In genomic region chr2:171889808-171890207, GRCh38 we compare ENCODE assay signal across 27 cellular contexts. TPM values are rescaled to one million over a fixed set of nuclear protein-coding genes. Genes with fewer than 3 reads are reported as not detected.
DNase-seq lines count a peak whose midpoint lies in the region; ATAC-seq, FAIRE-seq and TF ChIP-seq lines count a peak whose summit lies in the region.
"Had no signal": no experiment of that assay in that cellular context is flagged by ENCODE, and none has a peak within 500 bp of the region (broad histone marks: within the 10 kb centered on the region; RNA-seq: fewer than 3 reads in every experiment).

No MANE protein-coding gene starts in this region.

- H4K20me1 ChIP-seq in HepG2 (ENCODE audit: insufficient read depth, low read length): no peaks in the 10 kb centered on the region
- H4K20me1 ChIP-seq: BLaER1 had no signal

- H3K27ac ChIP-seq in HepG2 (ENCODE audit: extremely low read length, insufficient read depth, low read length) (no peak overlapping the region), right lobe of liver (no peak overlapping the region), psoas muscle (peak overlapping the region; percentile 7)
- H3K27ac ChIP-seq: BLaER1, GM23248, SJCRH30 had no signal

- in situ Hi-C loops in HepG2 (cut with HindIII; ENCODE audit: extremely low pct_ligation_motif_present, low pct_unique_long_range_greater_than_20kb): no loop called here

- TF ChIP-seq EP300 in HepG2 (IDR thresholded peaks at IDR 0.05; ENCODE audit: low read depth in 2 of 2, low read length in 2 of 2) (no peak), HepG2 (CRISPR knock-in tag; IDR thresholded peaks at IDR 0.05; ENCODE audit: borderline replicate concordance) (no peak)

- POLR2A ChIA-PET in HepG2 (lab: Yijun Ruan, JAX): interaction anchor here (1.0 kb wide), 1 partner anchor 33 kb away, joined by 3 read pairs; no protein-coding TSS in a partner anchor

- H3K27me3 ChIP-seq in HepG2 (ENCODE audit: control insufficient read depth in 1 of 2, insufficient read depth in 2 of 2, low read length in 2 of 2) (no peaks in the 10 kb centered on the region; a peak in 1 of 5 replicates), right lobe of liver (peaks cover 0 to 10% of the 10 kb centered on the region in 2 donors), psoas muscle (ENCODE audit: insufficient read depth in 3 of 3, low read length in 2 of 3) (no peaks in the 10 kb centered on the region)
- H3K27me3 ChIP-seq: BLaER1, SJCRH30 had no signal

- no peaks in the 10 kb centered on the region; a peak in 1 of 5 replicates for H3K36me3 ChIP-seq in HepG2 (replicated peaks in 1 of 2; ENCODE audit: control insufficient read depth in 1 of 2, insufficient read depth in 2 of 2, low read length in 2 of 2)
- H3K36me3 ChIP-seq in right lobe of liver: no peaks in the 10 kb centered on the region
- H3K36me3 ChIP-seq in psoas muscle (ENCODE audit: insufficient read depth in 1 of 2, low read depth in 1 of 2): peaks cover 0 to 4% of the 10 kb centered on the region in 2 donors

- H3K9me3 ChIP-seq in HepG2 (ENCODE audit: low read length) (no peaks in the 10 kb centered on the region), right lobe of liver (no peaks in the 10 kb centered on the region), psoas muscle (no peaks in the 10 kb centered on the region)
- H3K9me3 ChIP-seq: BLaER1, SJCRH30 had no signal

- CTCF ChIA-PET in HepG2 (lab: Yijun Ruan, JAX; ENCODE audit: low intra/inter-chr PET ratio, low total read pairs): no interaction called here

- no peaks in the 10 kb centered on the region for H3K79me2 ChIP-seq in HepG2 (ENCODE audit: insufficient read depth, low read length)

- peaks cover 20% of the 10 kb centered on the region for H3K4me1 ChIP-seq in HepG2 (ENCODE audit: insufficient read depth, low read length)
- H3K4me1 ChIP-seq in right lobe of liver: peaks cover 0 to 8% (median 0%) of the 10 kb centered on the region in 4 donors
- peaks cover 25% of the 10 kb centered on the region for H3K4me1 ChIP-seq in psoas muscle
- H3K4me1 ChIP-seq: SJCRH30 had no signal

- intact Hi-C loops in HepG2 (cut with micrococcal nuclease; ENCODE audit: unreplicated experiment): no loop called here
- intact Hi-C loops in right lobe of liver (cut with DNase I): no loop called here
- intact Hi-C loops in psoas muscle (cut with DNase I): loop anchor here in 1 of 2 donors (5.0 kb wide), 1 partner anchor 112 kb away; no protein-coding TSS in a partner anchor

- no peak for TF ChIP-seq RAD21 in HepG2 (CRISPR knock-in tag; IDR thresholded peaks at IDR 0.05)

- TF ChIP-seq POLR2A in HepG2 (IDR thresholded peaks at IDR 0.05; ENCODE audit: insufficient read depth in 1 of 2, low read depth in 2 of 2, low read length in 2 of 2): no peak
- no peak for TF ChIP-seq POLR2A in right lobe of liver (IDR thresholded peaks at IDR 0.05)

- no peak overlapping the region for H3K4me2 ChIP-seq in HepG2 (ENCODE audit: low read depth, low read length)
- H3K4me2 ChIP-seq: BLaER1 had no signal

- whole genome bisulfite sequencing in HepG2 (ENCODE audit: low lambda C conversion rate): 9% methylated on average over 1 of the region's 1 CpG
- 46% methylated on average over 1 of the region's 1 CpG for WGBS in right lobe of liver (ENCODE audit: insufficient coverage, low coverage, low lambda C conversion rate, missing lambda C conversion rate)
- WGBS in psoas muscle, 3 donors: 33 to 48% (median 38%) methylated on average over 1 of the region's 1 CpG

- no peak overlapping the region for H3K9ac ChIP-seq in HepG2 (ENCODE audit: insufficient read depth, low read depth, low read length)
- H3K9ac ChIP-seq: BLaER1, GM23248 had no signal

- no peak for DNase-seq in HepG2 (ENCODE audit: low spot score)
- no peak for DNase-seq in right lobe of liver
- DNase-seq in OCI-M1 (lab: John Stamatoyannopoulos, UW): peak; percentile 37
- DNase-seq in psoas muscle: no peak
- no peak for DNase-seq in COLO829 (ENCODE audit: low spot score)
- DNase-seq in DMS 273 treated with DMSO at 0.1 percent for 48 hours (lab: John Stamatoyannopoulos, UW): no peak
- DNase-seq: CD4-positive, CD25-positive, alpha-beta regulatory T cell; DMS79; EL; GDM1; GM23248; H7; KBM-7; NCI-H1092 treated with DMSO at 0.1 percent for 48 hours; NCI-H1436; NCI-H187; NCI-H446; NCI-H524 treated with DMSO at 0.1 percent for 48 hours; NCI-H82; PC-3; SJCRH30; T-helper 2 cell had no signal

- TF ChIP-seq CTCF in HepG2 (CRISPR knock-in tag; IDR thresholded peaks at IDR 0.05): no peak
- TF ChIP-seq CTCF in right lobe of liver (IDR thresholded peaks at IDR 0.05): no peak
- TF ChIP-seq CTCF in psoas muscle (IDR thresholded peaks at IDR 0.05): no peak

- no TSS peak for BruUV-seq in HepG2 (replicated peaks; lab: Mats Ljungman, UMichigan)

- FAIRE-seq in HepG2 (lab: Jason Lieb, UNC): no peak
- FAIRE-seq: D721Med, GM12892 had no signal

- ATAC-seq in HepG2: no peak
- ATAC-seq in right lobe of liver: no peak
- ATAC-seq in psoas muscle: no peak
- no peak for ATAC-seq in GM21529 (IDR thresholded peaks at IDR 0.05; ENCODE audit: unreplicated experiment)
- ATAC-seq: PC-3, Right ventricle myocardium inferior had no signal

- H2AFZ ChIP-seq in HepG2 (ENCODE audit: low read length): no peak overlapping the region
- H2AFZ ChIP-seq: GM23248 had no signal

- H3K4me3 ChIP-seq in HepG2 (replicated peaks in 1 of 3; ENCODE audit: insufficient read depth in 1 of 3, low read depth in 2 of 3, low read length in 3 of 3): no peak overlapping the region
- H3K4me3 ChIP-seq in right lobe of liver: no peak overlapping the region
- no peak overlapping the region for H3K4me3 ChIP-seq in psoas muscle
- H3K4me3 ChIP-seq: BLaER1, GM23248, SJCRH30 had no signal

TF ChIP-seq in HepG2, 621 proteins besides CTCF, POLR2A, EP300 and RAD21 (continues in another document):
- no peak for TF ChIP-seq ZNF350 (CRISPR knock-in tag; IDR thresholded peaks at IDR 0.05; ENCODE audit: borderline replicate concordance, low read depth)
- TF ChIP-seq RFX3 (CRISPR knock-in tag; IDR thresholded peaks at IDR 0.05): no peak
- TF ChIP-seq GATAD2A (CRISPR knock-in tag; IDR thresholded peaks at IDR 0.05): peak; percentile 49; the same call in 1 of the 2 replicates
- 0 out of 2 replicates have a peak, but pooled peaks have one; percentile 17 for TF ChIP-seq CEBPG (CRISPR knock-in tag; IDR thresholded peaks at IDR 0.05)

RNA-seq across cellular contexts. Expression of gene SLC25A12, which starts 4.2 kb away (rescaled TPM):
- total RNA-seq in HepG2 (2016; rRNA removed; fragmentation: Illumina TruSeq; extraction: Trizol) (8.1 and 13.4 TPM in 2 replicates), right lobe of liver (1 to 10 TPM in 4 of 6 experiments, under 1 TPM in 2; 0.74 to 1.6 (median 1.1) TPM), psoas muscle (10 to 100 TPM; 59.9 to 83.6 (median 70.3) TPM)
- total RNA-seq in HepG2 (2016; cell fraction: cytosol; rRNA removed; fragmentation: Illumina TruSeq; extraction: Trizol; ENCODE audit: low read depth): 2.1 and 2.4 TPM in 2 replicates
- total RNA-seq in HepG2 (2016; cell fraction: insoluble cytoplasmic fraction; rRNA removed; fragmentation: Illumina TruSeq; extraction: Trizol): 8.6 and 12.8 TPM in 2 replicates
- 2.4 and 4.2 TPM in 2 replicates for total RNA-seq in HepG2 (2016; cell fraction: membrane; rRNA removed; fragmentation: Illumina TruSeq; extraction: Trizol)
- total RNA-seq in HepG2 (2016; cell fraction: nucleus; rRNA removed; fragmentation: Illumina TruSeq; extraction: Trizol): 5.9 and 7.9 TPM in 2 replicates
- polyA plus RNA-seq in HepG2 (2011; rRNA removed) (14.0 and 15.9 TPM in 2 replicates), psoas muscle (10 to 100 TPM; 19.1 to 66.5 (median 46.3) TPM)
- 11.2 and 13.4 TPM in 2 replicates for polyA plus RNA-seq in HepG2 (2011; cell fraction: cytosol; rRNA removed)
- 11.2 and 11.4 TPM in 2 replicates for polyA plus RNA-seq in HepG2 (2011; cell fraction: nucleus; rRNA removed)
- 6.6 and 9.2 TPM in 2 replicates for polyA plus RNA-seq in HepG2 (2012)
- 0.85 and 0.88 TPM in 2 replicates for polyA plus RNA-seq in HepG2 (2016; cell fraction: cytosol; fragmentation: Illumina TruSeq; extraction: Trizol; ENCODE audit: low read depth)
- 7.8 and 9.3 TPM in 2 replicates for polyA plus RNA-seq in HepG2 (2016; cell fraction: insoluble cytoplasmic fraction; fragmentation: Illumina TruSeq; extraction: Trizol; ENCODE audit: low read depth)
- polyA plus RNA-seq in HepG2 (2016; cell fraction: membrane; fragmentation: Illumina TruSeq; extraction: Trizol; ENCODE audit: low read depth): 1.2 and 1.6 TPM in 2 replicates
- 5.5 and 6.6 TPM in 2 replicates for polyA plus RNA-seq in HepG2 (2016; cell fraction: nucleus; fragmentation: Illumina TruSeq; extraction: Trizol; ENCODE audit: insufficient read depth, low read depth)
- polyA minus RNA-seq in HepG2 (2011; rRNA and poly(A)+ RNA removed; ENCODE audit: low replicate concordance): 16.6 and 20.1 TPM in 2 replicates
- 11.6 and 12.2 TPM in 2 replicates for polyA minus RNA-seq in HepG2 (2011; cell fraction: cytosol; rRNA and poly(A)+ RNA removed)
- 21.9 and 31.0 TPM in 2 replicates for polyA minus RNA-seq in HepG2 (2011; cell fraction: nucleus; rRNA and poly(A)+ RNA removed)

RNA-seq across cellular contexts. Expression of gene HAT1, which starts 32.5 kb away (rescaled TPM):
- total RNA-seq in HepG2 (2016; rRNA removed; fragmentation: Illumina TruSeq; extraction: Trizol) (119 and 195 TPM in 2 replicates), right lobe of liver (10 to 100 TPM; 10.7 to 16.3 (median 13.4) TPM), psoas muscle (10 to 100 TPM; 31.8 to 66.5 (median 44.5) TPM)
- 26.9 and 29.9 TPM in 2 replicates for total RNA-seq in HepG2 (2016; cell fraction: cytosol; rRNA removed; fragmentation: Illumina TruSeq; extraction: Trizol; ENCODE audit: low read depth)
- total RNA-seq in HepG2 (2016; cell fraction: insoluble cytoplasmic fraction; rRNA removed; fragmentation: Illumina TruSeq; extraction: Trizol): 113 and 190 TPM in 2 replicates
- 28.6 and 35.3 TPM in 2 replicates for total RNA-seq in HepG2 (2016; cell fraction: membrane; rRNA removed; fragmentation: Illumina TruSeq; extraction: Trizol)
- 57.8 and 63.9 TPM in 2 replicates for total RNA-seq in HepG2 (2016; cell fraction: nucleus; rRNA removed; fragmentation: Illumina TruSeq; extraction: Trizol)
- polyA plus RNA-seq in HepG2 (2011; rRNA removed) (27.9 and 45.4 TPM in 2 replicates), psoas muscle (10 to 100 TPM; 54.7 to 94.6 (median 60.9) TPM)
- 17.0 and 24.6 TPM in 2 replicates for polyA plus RNA-seq in HepG2 (2011; cell fraction: cytosol; rRNA removed)
- polyA plus RNA-seq in HepG2 (2011; cell fraction: nucleus; rRNA removed): 6.3 and 7.8 TPM in 2 replicates
- 35.8 and 57.9 TPM in 2 replicates for polyA plus RNA-seq in HepG2 (2012)
- 11.2 and 12.2 TPM in 2 replicates for polyA plus RNA-seq in HepG2 (2016; cell fraction: cytosol; fragmentation: Illumina TruSeq; extraction: Trizol; ENCODE audit: low read depth)
- polyA plus RNA-seq in HepG2 (2016; cell fraction: insoluble cytoplasmic fraction; fragmentation: Illumina TruSeq; extraction: Trizol; ENCODE audit: low read depth): 188 and 191 TPM in 2 replicates
- 15.8 and 17.3 TPM in 2 replicates for polyA plus RNA-seq in HepG2 (2016; cell fraction: membrane; fragmentation: Illumina TruSeq; extraction: Trizol; ENCODE audit: low read depth)
- 62.1 and 66.9 TPM in 2 replicates for polyA plus RNA-seq in HepG2 (2016; cell fraction: nucleus; fragmentation: Illumina TruSeq; extraction: Trizol; ENCODE audit: insufficient read depth, low read depth)
- 10.4 and 22.1 TPM in 2 replicates for polyA minus RNA-seq in HepG2 (2011; rRNA and poly(A)+ RNA removed; ENCODE audit: low replicate concordance)
- 18.1 and 25.5 TPM in 2 replicates for polyA minus RNA-seq in HepG2 (2011; cell fraction: cytosol; rRNA and poly(A)+ RNA removed)
- polyA minus RNA-seq in HepG2 (2011; cell fraction: nucleus; rRNA and poly(A)+ RNA removed): 22.9 and 24.2 TPM in 2 replicates
